1 cellular context compared by ENCODE assay signal in genomic region chr10:32121648-32122047, GRCh38.
TF ChIP-seq lines count a peak whose summit lies in the region.

No MANE protein-coding gene starts in this region.

TF ChIP-seq in HepG2, 621 proteins besides CTCF, POLR2A, EP300 and RAD21 (continued from another document):
- TF ChIP-seq, protein P1, sequence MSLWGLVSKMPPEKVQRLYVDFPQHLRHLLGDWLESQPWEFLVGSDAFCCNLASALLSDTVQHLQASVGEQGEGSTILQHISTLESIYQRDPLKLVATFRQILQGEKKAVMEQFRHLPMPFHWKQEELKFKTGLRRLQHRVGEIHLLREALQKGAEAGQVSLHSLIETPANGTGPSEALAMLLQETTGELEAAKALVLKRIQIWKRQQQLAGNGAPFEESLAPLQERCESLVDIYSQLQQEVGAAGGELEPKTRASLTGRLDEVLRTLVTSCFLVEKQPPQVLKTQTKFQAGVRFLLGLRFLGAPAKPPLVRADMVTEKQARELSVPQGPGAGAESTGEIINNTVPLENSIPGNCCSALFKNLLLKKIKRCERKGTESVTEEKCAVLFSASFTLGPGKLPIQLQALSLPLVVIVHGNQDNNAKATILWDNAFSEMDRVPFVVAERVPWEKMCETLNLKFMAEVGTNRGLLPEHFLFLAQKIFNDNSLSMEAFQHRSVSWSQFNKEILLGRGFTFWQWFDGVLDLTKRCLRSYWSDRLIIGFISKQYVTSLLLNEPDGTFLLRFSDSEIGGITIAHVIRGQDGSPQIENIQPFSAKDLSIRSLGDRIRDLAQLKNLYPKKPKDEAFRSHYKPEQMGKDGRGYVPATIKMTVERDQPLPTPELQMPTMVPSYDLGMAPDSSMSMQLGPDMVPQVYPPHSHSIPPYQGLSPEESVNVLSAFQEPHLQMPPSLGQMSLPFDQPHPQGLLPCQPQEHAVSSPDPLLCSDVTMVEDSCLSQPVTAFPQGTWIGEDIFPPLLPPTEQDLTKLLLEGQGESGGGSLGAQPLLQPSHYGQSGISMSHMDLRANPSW (CRISPR knock-in tag; IDR thresholded peaks at IDR 0.05; ENCODE audit: borderline replicate concordance), result no peak
- TF ChIP-seq NONO (IDR thresholded peaks at IDR 0.05) (no peak), NONO (CRISPR knock-in tag; conservative IDR thresholded peaks at IDR 0.05) (no peak), ZNF687 (CRISPR knock-in tag; IDR thresholded peaks at IDR 0.05) (peak; percentile 72), SNAI1 (CRISPR knock-in tag; IDR thresholded peaks at IDR 0.05; ENCODE audit: borderline replicate concordance) (no peak), HNRNPL (IDR thresholded peaks at IDR 0.05; ENCODE audit: low read depth, low read length) (peak; percentile 95), ZNF563 (CRISPR knock-in tag; IDR thresholded peaks at IDR 0.05) (no peak), ZNF292 (CRISPR knock-in tag; IDR thresholded peaks at IDR 0.05; ENCODE audit: borderline replicate concordance, low read depth) (0 out of 2 replicates have a peak, but pooled peaks have one; percentile 14), PAX8 (CRISPR knock-in tag; IDR thresholded peaks at IDR 0.05; ENCODE audit: borderline replicate concordance) (no peak)
- TF ChIP-seq, protein P2, sequence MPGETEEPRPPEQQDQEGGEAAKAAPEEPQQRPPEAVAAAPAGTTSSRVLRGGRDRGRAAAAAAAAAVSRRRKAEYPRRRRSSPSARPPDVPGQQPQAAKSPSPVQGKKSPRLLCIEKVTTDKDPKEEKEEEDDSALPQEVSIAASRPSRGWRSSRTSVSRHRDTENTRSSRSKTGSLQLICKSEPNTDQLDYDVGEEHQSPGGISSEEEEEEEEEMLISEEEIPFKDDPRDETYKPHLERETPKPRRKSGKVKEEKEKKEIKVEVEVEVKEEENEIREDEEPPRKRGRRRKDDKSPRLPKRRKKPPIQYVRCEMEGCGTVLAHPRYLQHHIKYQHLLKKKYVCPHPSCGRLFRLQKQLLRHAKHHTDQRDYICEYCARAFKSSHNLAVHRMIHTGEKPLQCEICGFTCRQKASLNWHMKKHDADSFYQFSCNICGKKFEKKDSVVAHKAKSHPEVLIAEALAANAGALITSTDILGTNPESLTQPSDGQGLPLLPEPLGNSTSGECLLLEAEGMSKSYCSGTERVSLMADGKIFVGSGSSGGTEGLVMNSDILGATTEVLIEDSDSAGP (CRISPR knock-in tag; IDR thresholded peaks at IDR 0.05; ENCODE audit: borderline replicate concordance), result peak; percentile 35; the same call in 1 of the 2 replicates
